ENCODE assay signal across 28 cellular contexts in the genomic region with DNA sequence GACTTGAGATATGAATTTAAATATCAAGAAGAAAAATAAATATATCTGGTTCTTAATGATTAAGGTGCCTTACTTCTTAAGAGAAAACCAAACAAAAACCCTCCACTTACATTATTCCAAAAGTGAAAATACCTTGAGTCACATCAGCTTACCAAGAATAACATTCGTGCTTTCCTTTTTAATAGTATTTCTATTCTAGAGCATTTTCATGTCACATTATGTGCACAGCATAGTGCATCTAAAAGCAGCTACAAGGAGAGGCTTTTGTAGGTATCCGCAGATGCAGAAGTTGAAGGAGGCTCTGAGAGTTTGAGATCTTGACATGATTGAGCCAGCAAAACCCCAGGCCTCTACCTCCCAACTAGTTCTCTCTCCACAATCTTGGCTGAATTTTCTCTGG.
A peak's percentile ranks its signal among the peaks of the same experiment; 100 is the strongest.
DNase-seq lines count a peak whose midpoint lies in the region; ATAC-seq and TF ChIP-seq lines count a peak whose summit lies in the region.
"Had no signal": no experiment of that assay in that cellular context is flagged by ENCODE, and none has a peak within 500 bp of the region (broad histone marks: within the 10 kb centered on the region; RNA-seq: fewer than 3 reads in every experiment).

No MANE protein-coding gene starts in this region.

- H3K27ac ChIP-seq in MM.1S (ENCODE audit: low read length), result no peak overlapping the region; the same call in 1 of the 2 replicates
- H3K27ac ChIP-seq: C4-2B, cardiac muscle cell, coronary artery, gastroesophageal sphincter, left lung, neutrophil, sigmoid colon, thyroid gland, VCaP had no signal

- H3K9me3 Mint-ChIP-seq in Calu3 (ENCODE audit: low read depth, unreplicated experiment), result no peaks in the 10 kb centered on the region
- H3K9me3 Mint-ChIP-seq: activated T-cell treated with anti-CD3 and anti-CD28 coated beads, Interleukin-2, amount 50 U/mL, for 72 hours; stimulated activated naive CD8-positive, alpha-beta T cell treated with anti-CD3 and anti-CD28 coated beads, Interleukin-15, Interleukin-2, amounts not matched to agents 100 ng/mL and 50 ng/mL, for 24 hours had no signal

- H3F3A ChIP-seq in MM.1S (ENCODE audit: insufficient read depth, low read length), result no peaks in the 10 kb centered on the region

- H3K27me3 Mint-ChIP-seq in Calu3 (ENCODE audit: unreplicated experiment), result peaks cover 28% of the 10 kb centered on the region
- H3K27me3 Mint-ChIP-seq: stimulated activated naive CD8-positive, alpha-beta T cell treated with anti-CD3 and anti-CD28 coated beads, Interleukin-15, Interleukin-2, amounts not matched to agents 100 ng/mL and 50 ng/mL, for 24 hours had no signal

- peaks cover 12% of the 10 kb centered on the region; the same call in 1 of the 2 replicates for H3K4me1 ChIP-seq in MM.1S (ENCODE audit: low read length)
- H3K4me1 ChIP-seq: left lung, thyroid gland had no signal

- H3K9me2 ChIP-seq in MM.1S (replicated peaks; ENCODE audit: insufficient read depth, low read length), result no peaks in the 10 kb centered on the region

- H2AFZ ChIP-seq in MM.1S (ENCODE audit: low read length), result no peak overlapping the region

- H3K36me3 Mint-ChIP-seq in Calu3 (ENCODE audit: insufficient read depth, unreplicated experiment), result no peaks in the 10 kb centered on the region
- H3K36me3 Mint-ChIP-seq: immature natural killer cell had no signal

- BruUV-seq in Calu3 (replicated peaks; lab: Mats Ljungman, UMichigan), result no TSS peak

- no peaks in the 10 kb centered on the region for H3K79me2 ChIP-seq in MM.1S (ENCODE audit: low read length)

- H3K4me3 ChIP-seq in MM.1S (ENCODE audit: low read length), result no peak overlapping the region
- H3K4me3 ChIP-seq: cardiac muscle cell, coronary artery, gastroesophageal sphincter, left lung, sigmoid colon, thyroid gland had no signal

- no peaks in the 10 kb centered on the region for H4K20me1 ChIP-seq in MM.1S (ENCODE audit: insufficient read depth, low read length)

- no peaks in the 10 kb centered on the region for H3K4me1 Mint-ChIP-seq in Calu3 (ENCODE audit: low read depth, unreplicated experiment)
- H3K4me1 Mint-ChIP-seq: immature natural killer cell had no signal

- intact Hi-C loops in Calu3 (cut with micrococcal nuclease; ENCODE audit: unreplicated experiment), result no loop called here

- no peak overlapping the region for H3K9ac ChIP-seq in MM.1S (ENCODE audit: low read length)

- DNase-seq in MM.1S (peak; percentile 43), GDM1 (lab: John Stamatoyannopoulos, UW) (no peak), Calu3 (no peak), NCI-H446 (lab: John Stamatoyannopoulos, UW) (no peak)
- DNase-seq in activated CD8-positive, alpha-beta memory T cell treated with anti-CD3 and anti-CD28 coated beads for 24 hours, result no peak
- DNase-seq: activated CD4-positive, alpha-beta T cell treated with anti-CD3 and anti-CD28 coated beads for 48 hours; activated naive CD4-positive, alpha-beta T cell treated with anti-CD3 and anti-CD28 coated beads, Interleukin-2, amount 50 U/mL, for 16 hours; activated T-cell treated with anti-CD3 and anti-CD28 coated beads, Interleukin-2, amount 50 U/mL, for 72 hours; anterior cingulate cortex; hippocampal formation; immature natural killer cell; left lung; mesendoderm; SHP77; sigmoid colon; stimulated activated CD4-positive, alpha-beta T cell treated with anti-CD3 and anti-CD28 coated beads, Interleukin-15, amount 100 ng/mL, for 24 hours; thyroid gland had no signal

- H3K27ac Mint-ChIP-seq in Calu3 (ENCODE audit: unreplicated experiment), result no peak overlapping the region
- H3K27ac Mint-ChIP-seq: activated T-cell treated with anti-CD3 and anti-CD28 coated beads, Interleukin-2, amount 50 U/mL, for 72 hours; immature natural killer cell; progenitor cell of endocrine pancreas; stimulated activated naive CD8-positive, alpha-beta T cell treated with anti-CD3 and anti-CD28 coated beads, Interleukin-15, Interleukin-2, amounts not matched to agents 100 ng/mL and 50 ng/mL, for 24 hours had no signal

- no peaks in the 10 kb centered on the region for H3K36me3 ChIP-seq in MM.1S (replicated peaks; ENCODE audit: insufficient read depth, low read length)
- H3K36me3 ChIP-seq: left lung, neutrophil, thyroid gland had no signal

- H3K4me2 ChIP-seq in MM.1S (ENCODE audit: low read depth, low read length), result no peak overlapping the region

- CTCF ChIA-PET in Calu3 (lab: Charles Lee), result interaction anchor here (0.8 kb wide), 1 partner anchor 10 kb away, joined by 3 read pairs; no protein-coding TSS in a partner anchor

- no peak overlapping the region for H3K4me3 Mint-ChIP-seq in Calu3 (ENCODE audit: low read depth, unreplicated experiment)
- H3K4me3 Mint-ChIP-seq: activated T-cell treated with anti-CD3 and anti-CD28 coated beads, Interleukin-2, amount 50 U/mL, for 72 hours; immature natural killer cell; stimulated activated naive CD8-positive, alpha-beta T cell treated with anti-CD3 and anti-CD28 coated beads, Interleukin-15, Interleukin-2, amounts not matched to agents 100 ng/mL and 50 ng/mL, for 24 hours had no signal

- H3K27me3 ChIP-seq in MM.1S (replicated peaks; ENCODE audit: insufficient read depth, low read length), result no peaks in the 10 kb centered on the region
- H3K27me3 ChIP-seq: cardiac muscle cell, gastroesophageal sphincter, left lung, neutrophil, sigmoid colon, thyroid gland had no signal

- peak; percentile 88 for ATAC-seq in GM18519 (IDR thresholded peaks at IDR 0.05; ENCODE audit: low FRiP score, unreplicated experiment)
- peak; percentile 67 for ATAC-seq in GM21390 (IDR thresholded peaks at IDR 0.05; ENCODE audit: unreplicated experiment)
- ATAC-seq in HG02884 (IDR thresholded peaks at IDR 0.05; ENCODE audit: unreplicated experiment), result peak; percentile 80
- ATAC-seq: activated T-cell treated with anti-CD3 and anti-CD28 coated beads, Interleukin-2, amount 50 U/mL, for 72 hours; gastroesophageal sphincter; left lung had no signal

- H3K9me3 ChIP-seq in MM.1S (replicated peaks; ENCODE audit: insufficient read depth, low read length), result no peaks in the 10 kb centered on the region
- H3K9me3 ChIP-seq: gastroesophageal sphincter, left lung, neutrophil, sigmoid colon, thyroid gland had no signal

- no peak for TF ChIP-seq CTCF in MM.1S (IDR thresholded peaks at IDR 0.05; ENCODE audit: low read length)
- no peak for TF ChIP-seq CTCF in Calu3 (IDR thresholded peaks at IDR 0.05; ENCODE audit: unreplicated experiment)
